20 cellular contexts compared by ENCODE assay signal in the genomic region with DNA sequence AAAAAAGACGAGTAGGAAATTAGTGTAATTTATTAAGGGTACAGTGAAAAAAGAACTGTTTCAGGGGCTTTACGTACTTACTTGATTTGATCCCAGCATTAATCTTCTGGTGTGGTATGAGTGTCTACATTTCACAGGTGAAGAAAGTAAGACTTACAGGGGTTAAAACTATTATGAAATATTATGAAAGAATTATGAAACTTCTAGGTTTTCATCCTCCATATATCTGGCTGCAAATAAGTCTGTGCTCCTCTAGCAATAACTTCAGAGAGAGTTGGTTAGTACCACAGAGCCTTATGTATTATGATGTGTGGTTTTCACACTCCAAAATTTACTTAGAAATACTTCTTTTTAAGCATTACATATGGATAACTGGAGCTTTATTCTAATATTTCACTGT. TPM values are rescaled to one million over a fixed set of nuclear protein-coding genes. Genes with fewer than 3 reads are reported as not detected.
DNase-seq lines count a peak whose midpoint lies in the region; ATAC-seq, FAIRE-seq and TF ChIP-seq lines count a peak whose summit lies in the region.
"Had no signal": no experiment of that assay in that cellular context is flagged by ENCODE, and none has a peak within 500 bp of the region (broad histone marks: within the 10 kb centered on the region; RNA-seq: fewer than 3 reads in every experiment).

No MANE protein-coding gene starts in this region.

- no peaks in the 10 kb centered on the region for H3K9me3 Mint-ChIP-seq in natural killer cell treated with Interleukin-12 subunit alpha and Interleukin-12 subunit beta and Interleukin-15 and Interleukin-18, amount 100 ng/mL, for 72 hours
- no peaks in the 10 kb centered on the region for H3K9me3 Mint-ChIP-seq in natural killer cell
- H3K9me3 Mint-ChIP-seq in CD4-positive, alpha-beta T cell, result no peaks in the 10 kb centered on the region
- no peaks in the 10 kb centered on the region for H3K9me3 Mint-ChIP-seq in progenitor cell of endocrine pancreas (ENCODE audit: low read depth)

- CTCF ChIA-PET in K562 (lab: Yijun Ruan, JAX; ENCODE audit: low intra/inter-chr PET ratio), result no interaction called here
- CTCF ChIA-PET in CD4-positive, alpha-beta T cell (lab: Charles Lee), result no interaction called here

- no peaks in the 10 kb centered on the region for H3K4me1 ChIP-seq in K562 (replicated peaks in 1 of 2; ENCODE audit: control insufficient read depth in 2 of 2, insufficient read depth in 2 of 2, low read length in 2 of 2)
- H3K4me1 ChIP-seq: BE2C had no signal

- intact Hi-C loops in natural killer cell (cut with micrococcal nuclease) (loop anchor here (2.0 kb wide), 1 partner anchor 71 kb away; no protein-coding TSS in a partner anchor), K562 (cut with micrococcal nuclease) (loop anchor here (10.0 kb wide), 1 partner anchor 153 kb away; no protein-coding TSS in a partner anchor)
- intact Hi-C loops in CD4-positive, alpha-beta T cell (cut with DNase I, micrococcal nuclease), result loop anchor here (2.0 kb wide), 1 partner anchor 71 kb away; no protein-coding TSS in a partner anchor

- H3K27me3 ChIP-seq in K562 (ENCODE audit: control insufficient read depth in 2 of 2, insufficient read depth in 2 of 2, low read length in 2 of 2), result no peaks in the 10 kb centered on the region
- H3K27me3 ChIP-seq in CD4-positive, alpha-beta T cell (ENCODE audit: control insufficient read depth, insufficient read depth, low read length), result no peaks in the 10 kb centered on the region
- H3K27me3 ChIP-seq: BE2C had no signal

- in situ Hi-C loops in K562 (cut with MboI), result no loop called here

- no peak overlapping the region for H3K4me2 ChIP-seq in K562 (ENCODE audit: insufficient read depth, low read length)

- H3K9ac ChIP-seq in K562 (ENCODE audit: insufficient read depth in 1 of 2, low read depth in 2 of 2, low read length in 2 of 2), result no peak overlapping the region

- 67% methylated on average over 2 of the region's 2 CpGs for WGBS in K562 (ENCODE audit: insufficient coverage, low coverage, missing lambda C conversion rate)

- H3K9me1 ChIP-seq in K562 (ENCODE audit: control insufficient read depth, insufficient read depth, low read length), result no peaks in the 10 kb centered on the region

- no peak for TF ChIP-seq POLR2A in K562 (conservative IDR thresholded peaks at IDR 0.05)

- no peak overlapping the region for H2AFZ ChIP-seq in K562 (ENCODE audit: low read depth, low read length)

- H3K4me1 Mint-ChIP-seq in natural killer cell treated with Interleukin-12 subunit alpha and Interleukin-12 subunit beta and Interleukin-15 and Interleukin-18, amount 100 ng/mL, for 72 hours (ENCODE audit: low read depth in 2 of 2), result peaks cover 71 to 76% of the 10 kb centered on the region in 2 donors
- peaks cover 61 to 70% of the 10 kb centered on the region in 2 donors for H3K4me1 Mint-ChIP-seq in natural killer cell
- peaks cover 82% of the 10 kb centered on the region for H3K4me1 Mint-ChIP-seq in CD4-positive, alpha-beta T cell (ENCODE audit: low read depth)
- H3K4me1 Mint-ChIP-seq in progenitor cell of endocrine pancreas (ENCODE audit: low read depth), result peaks cover 22% of the 10 kb centered on the region

- H3K36me3 ChIP-seq in K562 (ENCODE audit: control insufficient read depth, insufficient read depth, low read length), result peaks cover 5% of the 10 kb centered on the region; the same call in 2 of the 3 replicates
- H3K36me3 ChIP-seq: BE2C had no signal

- TF ChIP-seq CTCF in natural killer cell (IDR thresholded peaks at IDR 0.05), result no peak
- no peak for TF ChIP-seq CTCF in K562 (IDR thresholded peaks at IDR 0.05 in 2 of 3, conservative IDR thresholded peaks at IDR 0.05 in 1 of 3; ENCODE audit: insufficient read depth in 2 of 3, low read depth in 1 of 3, low read length in 3 of 3)
- no peak for TF ChIP-seq CTCF in CD4-positive, alpha-beta T cell (IDR thresholded peaks at IDR 0.05)
- TF ChIP-seq CTCF in progenitor cell of endocrine pancreas (IDR thresholded peaks at IDR 0.05; ENCODE audit: unreplicated experiment), result no peak

- no peak for FAIRE-seq in K562 (lab: Jason Lieb, UNC)
- FAIRE-seq: H1, HTR-8/SVneo had no signal

- H3K27ac Mint-ChIP-seq in natural killer cell treated with Interleukin-12 subunit alpha and Interleukin-12 subunit beta and Interleukin-15 and Interleukin-18, amount 100 ng/mL, for 72 hours, result peak overlapping the region; percentile 9 to 49
- H3K27ac Mint-ChIP-seq in natural killer cell (peak overlapping the region in 1 of 2 donors; percentile 2), progenitor cell of endocrine pancreas (no peak overlapping the region)
- no peak overlapping the region for H3K27ac Mint-ChIP-seq in CD4-positive, alpha-beta T cell

- peak overlapping the region; percentile 3 for H3K4me3 Mint-ChIP-seq in natural killer cell treated with Interleukin-12 subunit alpha and Interleukin-12 subunit beta and Interleukin-15 and Interleukin-18, amount 100 ng/mL, for 72 hours
- H3K4me3 Mint-ChIP-seq in natural killer cell (no peak overlapping the region), progenitor cell of endocrine pancreas (ENCODE audit: low read depth) (no peak overlapping the region)
- no peak overlapping the region for H3K4me3 Mint-ChIP-seq in CD4-positive, alpha-beta T cell

- DNase-seq in natural killer cell treated with Interleukin-12 subunit alpha and Interleukin-12 subunit beta and Interleukin-15 and Interleukin-18, amount 100 ng/mL, for 72 hours (ENCODE audit: low spot score), result no peak
- DNase-seq in natural killer cell (no peak), MV-4-11 (lab: John Stamatoyannopoulos, UW) (peak; percentile 13), K562 (ENCODE audit: extremely low read depth in 1 of 4, low spot score in 3 of 4) (no peak), GOT3 (lab: John Stamatoyannopoulos, UW) (no peak), progenitor cell of endocrine pancreas (ENCODE audit: low spot score, unreplicated experiment) (no peak)
- DNase-seq in CD4-positive, alpha-beta T cell, result no peak
- DNase-seq: BE2C, EL, GF-D8, IMR-90, NCI-H1092, NCI-H1436, NCI-H187 treated with DMSO at 0.1 percent for 48 hours, NCI-H2107, NCI-H526 treated with DMSO at 0.1 percent for 48 hours, SIG-M5 had no signal

- POLR2A ChIA-PET in K562 (lab: Yijun Ruan, JAX), result interaction anchor here (1.0 kb wide), 1 partner anchor 33 kb away, joined by 4 read pairs; no protein-coding TSS in a partner anchor
- POLR2A ChIA-PET in CD4-positive, alpha-beta T cell (lab: Charles Lee), result no interaction called here

- no peaks in the 10 kb centered on the region for H3K27me3 Mint-ChIP-seq in natural killer cell treated with Interleukin-12 subunit alpha and Interleukin-12 subunit beta and Interleukin-15 and Interleukin-18, amount 100 ng/mL, for 72 hours
- H3K27me3 Mint-ChIP-seq in natural killer cell (ENCODE audit: low read depth in 2 of 2) (no peaks in the 10 kb centered on the region), progenitor cell of endocrine pancreas (no peaks in the 10 kb centered on the region)
- no peaks in the 10 kb centered on the region for H3K27me3 Mint-ChIP-seq in CD4-positive, alpha-beta T cell

- no peak overlapping the region for H3K27ac ChIP-seq in K562 (ENCODE audit: extremely low read depth, low read depth, low read length)
- no peak overlapping the region for H3K27ac ChIP-seq in CD4-positive, alpha-beta T cell (ENCODE audit: low read depth, low read length)

- TF ChIP-seq EP300 in K562 (IDR thresholded peaks at IDR 0.05; ENCODE audit: low read length), result no peak

- H3K79me2 ChIP-seq in K562 (ENCODE audit: control insufficient read depth, insufficient read depth, low read length), result peaks cover 32% of the 10 kb centered on the region

- H3K9me3 ChIP-seq in K562 (replicated peaks; ENCODE audit: control insufficient read depth, insufficient read depth, low read depth, low read length), result no peaks in the 10 kb centered on the region
- no peaks in the 10 kb centered on the region for H3K9me3 ChIP-seq in CD4-positive, alpha-beta T cell (ENCODE audit: control insufficient read depth, low read length)
- H3K9me3 ChIP-seq: BE2C had no signal

- ATAC-seq in natural killer cell treated with Interleukin-12 subunit alpha and Interleukin-12 subunit beta and Interleukin-15 and Interleukin-18, amount 100 ng/mL, for 72 hours, result peak; percentile 59 to 69
- ATAC-seq in natural killer cell, result no peak
- ATAC-seq in K562, result no peak
- ATAC-seq in CD4-positive, alpha-beta T cell (ENCODE audit: poor library complexity), result no peak
- ATAC-seq: Panc1 had no signal

- no peaks in the 10 kb centered on the region for H3K36me3 Mint-ChIP-seq in natural killer cell treated with Interleukin-12 subunit alpha and Interleukin-12 subunit beta and Interleukin-15 and Interleukin-18, amount 100 ng/mL, for 72 hours
- H3K36me3 Mint-ChIP-seq in natural killer cell (no peaks in the 10 kb centered on the region), progenitor cell of endocrine pancreas (ENCODE audit: insufficient read depth) (no peaks in the 10 kb centered on the region)
- peaks cover 7% of the 10 kb centered on the region for H3K36me3 Mint-ChIP-seq in CD4-positive, alpha-beta T cell (ENCODE audit: low read depth)

- no peak for TF ChIP-seq RAD21 in K562 (CRISPR knock-in tag; conservative IDR thresholded peaks at IDR 0.05 in 1 of 2, IDR thresholded peaks at IDR 0.05 in 1 of 2)

- H3K4me3 ChIP-seq in K562, result no peak overlapping the region

- BruUV-seq in K562 (replicated peaks; lab: Mats Ljungman, UMichigan), result no TSS peak

- peaks cover 10% of the 10 kb centered on the region; the same call in 1 of the 2 replicates for H4K20me1 ChIP-seq in K562 (replicated peaks; ENCODE audit: control insufficient read depth, insufficient read depth, low read length)

RNA-seq across cellular contexts. Expression of gene ZFAND3, which starts 41.9 kb away (rescaled TPM):
- 100 to 1,000 TPM in 1 of 2 donors, 10 to 100 TPM in 1; 51.0 to 100 TPM for total RNA-seq in natural killer cell treated with Interleukin-12 subunit alpha and Interleukin-12 subunit beta and Interleukin-15 and Interleukin-18, amount 100 ng/mL, for 72 hours
- total RNA-seq in natural killer cell, result 10 to 100 TPM; 87.7 to 97.4 (median 90.1) TPM
- total RNA-seq in K562 (2011; cell fraction: chromatin; rRNA removed; ENCODE audit: low replicate concordance), result 19.0 and 22.3 TPM in 2 replicates
- total RNA-seq in K562 (2011; cell fraction: nucleolus; rRNA removed), result 7.5 and 10.5 TPM in 2 replicates
- 15.2 and 29.8 TPM in 2 replicates for total RNA-seq in K562 (2011; cell fraction: nucleoplasm; rRNA removed)
- total RNA-seq in K562 (2014; rRNA removed), result 6.1 and 10.5 TPM in 2 replicates
- total RNA-seq in K562 (2014; rRNA removed; fragmentation: Illumina TruSeq; extraction: Trizol), result 11.8 and 18.5 TPM in 2 replicates
- total RNA-seq in K562 (2015; rRNA removed; fragmentation: Illumina TruSeq; extraction: Trizol), result 11.8 and 12.8 TPM in 2 replicates
- total RNA-seq in K562 (2021), result 23.4 and 26.5 TPM in 2 replicates
- polyA plus RNA-seq in K562 (2011; rRNA removed), result 7.2 and 12.7 TPM in 2 replicates
- 6.0 and 6.2 TPM in 2 replicates for polyA plus RNA-seq in K562 (2011; cell fraction: cytosol; rRNA removed)
- polyA plus RNA-seq in K562 (2011; cell fraction: nucleus; rRNA removed), result 6.9 and 7.1 TPM in 2 replicates
- 42.2 and 91.3 TPM in 2 replicates for polyA plus RNA-seq in K562 (2012)
- polyA plus RNA-seq in K562 (2014; fragmentation: Illumina TruSeq; extraction: Trizol), result 26.6 and 31.4 TPM in 2 replicates
- polyA plus RNA-seq in K562 (2014; fragmentation: Nextera tagmentation; extraction: Ambion mirVana), result under 1 TPM; 0.81 to 0.87 TPM
- 9.4 and 14.4 TPM in 2 replicates for polyA plus RNA-seq in K562 (2014; rRNA removed)
- 7.8 and 10.0 TPM in 2 replicates for polyA minus RNA-seq in K562 (2011; rRNA and poly(A)+ RNA removed)
- 9.6 and 11.7 TPM in 2 replicates for polyA minus RNA-seq in K562 (2011; cell fraction: cytosol; rRNA and poly(A)+ RNA removed)
- 4.4 and 7.9 TPM in 2 replicates for polyA minus RNA-seq in K562 (2011; cell fraction: nucleus; rRNA and poly(A)+ RNA removed)
- 10 to 100 TPM; 34.4 to 37.0 TPM for total RNA-seq in CD4-positive, alpha-beta T cell
- 92.7 and 102 TPM in 2 replicates for total RNA-seq in progenitor cell of endocrine pancreas

Comparison
In these comparisons a context has a peak if more than half of its experiments do, and no peak if none do; other contexts are left out.
1. ATAC-seq: peak in natural killer cell treated with Interleukin-12 subunit alpha and Interleukin-12 subunit beta and Interleukin-15 and Interleukin-18, amount 100 ng/mL, for 72 hours (2 of 2); none in natural killer cell (0 of 3), K562 (single experiment) and CD4-positive, alpha-beta T cell (single experiment).
2. H3K27ac Mint-ChIP-seq: peak in natural killer cell treated with Interleukin-12 subunit alpha and Interleukin-12 subunit beta and Interleukin-15 and Interleukin-18, amount 100 ng/mL, for 72 hours (2 of 2); none in CD4-positive, alpha-beta T cell (single experiment) and progenitor cell of endocrine pancreas (single experiment).